10 cellular contexts compared by ENCODE assay signal in the genomic region with DNA sequence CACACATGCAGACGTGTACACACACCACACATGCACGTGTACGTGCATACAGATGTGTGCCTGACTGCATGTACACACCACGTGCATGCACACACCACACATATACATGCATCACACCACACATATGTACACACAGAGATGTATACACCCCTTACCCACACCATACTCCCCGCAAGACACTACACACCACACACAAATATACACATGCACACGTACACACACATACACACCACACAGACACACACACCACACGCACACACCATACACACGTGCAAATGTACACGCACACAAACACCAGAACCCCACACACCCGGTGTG. TPM values are rescaled to one million over a fixed set of nuclear protein-coding genes. Genes with fewer than 3 reads are reported as not detected.
DNase-seq lines count a peak whose midpoint lies in the region; ATAC-seq, FAIRE-seq and TF ChIP-seq lines count a peak whose summit lies in the region.
"Had no signal": no experiment of that assay in that cellular context is flagged by ENCODE, and none has a peak within 500 bp of the region (broad histone marks: within the 10 kb centered on the region; RNA-seq: fewer than 3 reads in every experiment).

No MANE protein-coding gene starts in this region.

- H3K4me1 ChIP-seq in BLaER1 treated with 17β-estradiol and CSF1 and Interleukin-3, amounts not matched to agents 10 nM and 100 nM: peaks cover 97 to 100% (median 99%) of the 10 kb centered on the region in 10 experiments
- peaks cover 11% of the 10 kb centered on the region for H3K4me1 ChIP-seq in testis

- ATAC-seq in activated naive CD8-positive, alpha-beta T cell treated with anti-CD3 and anti-CD28 coated beads, Interleukin-2, amount 10 ng/mL, durations not matched to agents 7 days and 5 days (ENCODE audit: low read depth): no peak
- ATAC-seq in naive B cell (ENCODE audit: low read depth in 2 of 2) (no peak), HG03108 (IDR thresholded peaks at IDR 0.05; ENCODE audit: unreplicated experiment) (no peak), HG03196 (IDR thresholded peaks at IDR 0.05; ENCODE audit: unreplicated experiment) (no peak)

- POLR2A ChIA-PET in activated naive CD8-positive, alpha-beta T cell treated with anti-CD3 and anti-CD28 coated beads, Interleukin-2, amount 10 ng/mL, durations not matched to agents 7 days and 5 days (lab: Charles Lee): interaction anchor here (1.1 to 6.7 kb wide), 2 partner anchors 18 to 38 kb away, joined by 3 to 165 read pairs; a partner anchor contains a TSS

- no peaks in the 10 kb centered on the region for H3K9me3 ChIP-seq in BLaER1 treated with 17β-estradiol and CSF1 and Interleukin-3, amounts not matched to agents 10 nM and 100 nM (replicated peaks in 1 of 11)
- no peaks in the 10 kb centered on the region for H3K9me3 ChIP-seq in testis
- H3K9me3 ChIP-seq: pancreas had no signal

- TF ChIP-seq CTCF in testis (IDR thresholded peaks at IDR 0.05): no peak

- no peaks in the 10 kb centered on the region for H3K27me3 Mint-ChIP-seq in activated naive CD8-positive, alpha-beta T cell treated with anti-CD3 and anti-CD28 coated beads, Interleukin-2, amount 10 ng/mL, durations not matched to agents 7 days and 5 days
- no peaks in the 10 kb centered on the region for H3K27me3 Mint-ChIP-seq in naive B cell

- H4K20me1 ChIP-seq in BLaER1 treated with 17β-estradiol and CSF1 and Interleukin-3, amounts not matched to agents 10 nM and 100 nM: peaks cover 3 to 84% (median 55%) of the 10 kb centered on the region in 11 experiments; a peak in 19 of 22 replicates

- H3K4me1 Mint-ChIP-seq in activated naive CD8-positive, alpha-beta T cell treated with anti-CD3 and anti-CD28 coated beads, Interleukin-2, amount 10 ng/mL, durations not matched to agents 7 days and 5 days: peaks cover 36% of the 10 kb centered on the region
- H3K4me1 Mint-ChIP-seq in naive B cell: peaks cover 59 to 88% (median 78%) of the 10 kb centered on the region in 3 donors

- H3K36me3 ChIP-seq in BLaER1 treated with 17β-estradiol and CSF1 and Interleukin-3, amounts not matched to agents 10 nM and 100 nM: peaks cover 0 to 79% (median 48%) of the 10 kb centered on the region in 11 experiments; a peak in 19 of 22 replicates
- no peaks in the 10 kb centered on the region for H3K36me3 ChIP-seq in testis (ENCODE audit: low read depth, missing control alignments)
- H3K36me3 ChIP-seq: pancreas had no signal

- intact Hi-C loops in testis (cut with DNase I; ENCODE audit: low total_unique reads): no loop called here

- H3K27ac Mint-ChIP-seq in activated naive CD8-positive, alpha-beta T cell treated with anti-CD3 and anti-CD28 coated beads, Interleukin-2, amount 10 ng/mL, durations not matched to agents 7 days and 5 days: peak overlapping the region; percentile 97
- H3K27ac Mint-ChIP-seq in naive B cell: peak overlapping the region in 5 of 6 donors; percentile 57 to 96 (median 94)

- peak overlapping the region; percentile 86 to 100 (median 97) for H3K4me2 ChIP-seq in BLaER1 treated with 17β-estradiol and CSF1 and Interleukin-3, amounts not matched to agents 10 nM and 100 nM

- TF ChIP-seq POLR2A in testis (IDR thresholded peaks at IDR 0.05): no peak

- DNase-seq in HTR-8/SVneo (ENCODE audit: insufficient read length, low spot score) (no peak), naive B cell (no peak), SIG-M5 treated with dmso at 0.1 percent for 504 hours (lab: John Stamatoyannopoulos, UW; ENCODE audit: unreplicated experiment) (no peak), testis (no peak)
- no peak for DNase-seq in activated naive CD8-positive, alpha-beta T cell treated with anti-CD3 and anti-CD28 coated beads, Interleukin-2, amount 10 ng/mL, durations not matched to agents 7 days and 5 days
- DNase-seq: stimulated activated CD4-positive, alpha-beta T cell treated with anti-CD3 and anti-CD28 coated beads, Interleukin-2, amount 100 ng/mL, for 48 hours had no signal

- H3K36me3 Mint-ChIP-seq in activated naive CD8-positive, alpha-beta T cell treated with anti-CD3 and anti-CD28 coated beads, Interleukin-2, amount 10 ng/mL, durations not matched to agents 7 days and 5 days: peaks cover 22% of the 10 kb centered on the region
- peaks cover 5 to 8% of the 10 kb centered on the region in 2 donors for H3K36me3 Mint-ChIP-seq in naive B cell

- H3K4me3 ChIP-seq in BLaER1 treated with 17β-estradiol and CSF1 and Interleukin-3, amounts not matched to agents 10 nM and 100 nM: peak overlapping the region in 6 of 10 experiments; percentile 24 to 59 (median 43); a peak in 8 of 20 replicates
- no peak overlapping the region for H3K4me3 ChIP-seq in testis

- peak overlapping the region; percentile 63 to 80 (median 71); a peak in 18 of 22 replicates for H3K9ac ChIP-seq in BLaER1 treated with 17β-estradiol and CSF1 and Interleukin-3, amounts not matched to agents 10 nM and 100 nM

- FAIRE-seq in HTR-8/SVneo (lab: Jason Lieb, UNC): peak; percentile 96
- FAIRE-seq: pancreas had no signal

- H3K4me3 Mint-ChIP-seq in activated naive CD8-positive, alpha-beta T cell treated with anti-CD3 and anti-CD28 coated beads, Interleukin-2, amount 10 ng/mL, durations not matched to agents 7 days and 5 days: peak overlapping the region; percentile 83
- H3K4me3 Mint-ChIP-seq in naive B cell: peak overlapping the region; percentile 65 to 89 (median 79)

- 70 to 72% methylated on average over 9 to 10 of the region's 10 CpGs for WGBS in testis, 2 donors

- H3K9me3 Mint-ChIP-seq in activated naive CD8-positive, alpha-beta T cell treated with anti-CD3 and anti-CD28 coated beads, Interleukin-2, amount 10 ng/mL, durations not matched to agents 7 days and 5 days: no peaks in the 10 kb centered on the region
- no peaks in the 10 kb centered on the region for H3K9me3 Mint-ChIP-seq in naive B cell

- H3K27ac ChIP-seq in BLaER1 treated with 17β-estradiol and CSF1 and Interleukin-3, amounts not matched to agents 10 nM and 100 nM: peak overlapping the region; percentile 55 to 89 (median 80); a peak in 19 of 22 replicates
- no peak overlapping the region for H3K27ac ChIP-seq in testis

- no peaks in the 10 kb centered on the region for H3K27me3 ChIP-seq in BLaER1 treated with 17β-estradiol and CSF1 and Interleukin-3, amounts not matched to agents 10 nM and 100 nM
- no peaks in the 10 kb centered on the region for H3K27me3 ChIP-seq in testis
- H3K27me3 ChIP-seq: pancreas had no signal

RNA-seq across cellular contexts. Expression of a gene that starts 9.7 kb away (rescaled TPM):
- total RNA-seq in activated naive CD8-positive, alpha-beta T cell treated with anti-CD3 and anti-CD28 coated beads, Interleukin-2, amount 10 ng/mL, durations not matched to agents 7 days and 5 days: 100 to 1,000 TPM; 416 to 452 TPM
- polyA plus RNA-seq in naive B cell (ENCODE audit: low read depth in 6 of 6) (100 to 1,000 TPM; 220 to 346 (median 303) TPM), testis (ENCODE audit: insufficient read depth, low read depth, low replicate concordance) (27.4 TPM)
- total RNA-seq in testis: 10 to 100 TPM in 1 of 2 donors, 1 to 10 TPM in 1; 5.6 to 29.5 TPM

RNA-seq across cellular contexts. Expression of a gene that starts 28.8 kb away (rescaled TPM):
- total RNA-seq in activated naive CD8-positive, alpha-beta T cell treated with anti-CD3 and anti-CD28 coated beads, Interleukin-2, amount 10 ng/mL, durations not matched to agents 7 days and 5 days: 10 to 100 TPM; 44.2 to 44.3 TPM
- polyA plus RNA-seq in naive B cell (ENCODE audit: low read depth in 6 of 6): 10 to 100 TPM in 5 of 6 donors, 1 to 10 TPM in 1; 7.8 to 14.2 (median 12.3) TPM
- total RNA-seq in testis: 10 to 100 TPM; 30.8 to 31.9 TPM
- 46.2 TPM for polyA plus RNA-seq in testis (ENCODE audit: insufficient read depth, low read depth, low replicate concordance)

RNA-seq across cellular contexts. Expression of a gene that starts 37.5 kb away (rescaled TPM):
- 10 to 100 TPM; 66.1 to 73.2 TPM for total RNA-seq in activated naive CD8-positive, alpha-beta T cell treated with anti-CD3 and anti-CD28 coated beads, Interleukin-2, amount 10 ng/mL, durations not matched to agents 7 days and 5 days
- polyA plus RNA-seq in naive B cell (ENCODE audit: low read depth in 6 of 6): 10 to 100 TPM; 28.1 to 43.5 (median 36.1) TPM
- total RNA-seq in testis: 100 to 1,000 TPM; 190 to 195 TPM
- 171 TPM for polyA plus RNA-seq in testis (ENCODE audit: insufficient read depth, low read depth, low replicate concordance)

Comparison
In these comparisons a context has a peak if more than half of its experiments do, and no peak if none do; other contexts are left out.
1. H3K27ac ChIP-seq: peak in BLaER1 treated with 17β-estradiol and CSF1 and Interleukin-3, amounts not matched to agents 10 nM and 100 nM (11 of 11); none in testis (0 of 2).
2. H3K4me3 ChIP-seq: peak in BLaER1 treated with 17β-estradiol and CSF1 and Interleukin-3, amounts not matched to agents 10 nM and 100 nM (6 of 10); none in testis (0 of 2).
3. RNA of a gene that starts 9.7 kb away (total RNA-seq): 416 to 452 TPM in activated naive CD8-positive, alpha-beta T cell treated with anti-CD3 and anti-CD28 coated beads, Interleukin-2, amount 10 ng/mL, durations not matched to agents 7 days and 5 days; 5.6 to 29.5 TPM in testis; every median in the first group is over 10 times any median in the second.